In genomic region chr10:30047430-30047829, GRCh38 we compare ENCODE assay signal across 37 cellular contexts. TPM values are rescaled to one million over a fixed set of nuclear protein-coding genes. Genes with fewer than 3 reads are reported as not detected.
A peak's percentile ranks its signal among the peaks of the same experiment; 100 is the strongest.
DNase-seq lines count a peak whose midpoint lies in the region; ATAC-seq and TF ChIP-seq lines count a peak whose summit lies in the region.
"Had no signal": no experiment of that assay in that cellular context is flagged by ENCODE, and none has a peak within 500 bp of the region (broad histone marks: within the 10 kb centered on the region; RNA-seq: fewer than 3 reads in every experiment).

No MANE protein-coding gene starts in this region.

- H3K79me2 ChIP-seq in Loucy (ENCODE audit: insufficient read depth, low read length) = 0 out of 2 replicates have a peak, but pooled peaks cover 10% of the 10 kb centered on the region

- no peak overlapping the region for H3K4me3 Mint-ChIP-seq in natural killer cell treated with Interleukin-12 subunit alpha and Interleukin-12 subunit beta and Interleukin-15 and Interleukin-18, amount 100 ng/mL, for 72 hours

- H3K27me3 ChIP-seq in left ventricle myocardium inferior (ENCODE audit: low read depth) = peaks cover 54% of the 10 kb centered on the region
- no peaks in the 10 kb centered on the region for H3K27me3 ChIP-seq in Loucy (ENCODE audit: insufficient read depth, low read length, poor library complexity, severe bottlenecking)
- no peaks in the 10 kb centered on the region for H3K27me3 ChIP-seq in uterus
- H3K27me3 ChIP-seq: brain microvascular endothelial cell, right lobe of liver, stomach, thyroid gland had no signal

- H3K9me3 ChIP-seq in left ventricle myocardium inferior (replicated peaks) = no peaks in the 10 kb centered on the region
- no peaks in the 10 kb centered on the region for H3K9me3 ChIP-seq in Loucy (ENCODE audit: insufficient read depth, low read depth, low read length)
- no peaks in the 10 kb centered on the region for H3K9me3 ChIP-seq in uterus
- H3K9me3 ChIP-seq: A549, lower lobe of right lung, prostate gland, right lobe of liver, spleen, stomach, thyroid gland had no signal

- H3K27ac ChIP-seq in left ventricle myocardium inferior (replicated peaks) (peak overlapping the region; percentile 86), uterus (peak overlapping the region in 1 of 2 donors; percentile 39)
- H3K27ac ChIP-seq: A549, brain microvascular endothelial cell, HL-60, KMS-11, lower lobe of right lung, PC-9, prostate gland, right lobe of liver, spleen had no signal

- H4K20me1 ChIP-seq in Loucy (ENCODE audit: insufficient read depth, low read length, poor library complexity, severe bottlenecking) = no peaks in the 10 kb centered on the region

- H3K9ac ChIP-seq in Loucy (ENCODE audit: low read depth, low read length, poor library complexity, severe bottlenecking) = peak overlapping the region; percentile 53
- H3K9ac ChIP-seq: KMS-11 had no signal

- peaks cover 18 to 19% of the 10 kb centered on the region in 2 donors for H3K4me1 Mint-ChIP-seq in natural killer cell treated with Interleukin-12 subunit alpha and Interleukin-12 subunit beta and Interleukin-15 and Interleukin-18, amount 100 ng/mL, for 72 hours (ENCODE audit: low read depth in 2 of 2)

- no peaks in the 10 kb centered on the region for H3K36me3 Mint-ChIP-seq in natural killer cell treated with Interleukin-12 subunit alpha and Interleukin-12 subunit beta and Interleukin-15 and Interleukin-18, amount 100 ng/mL, for 72 hours

- H3K4me3 ChIP-seq in left ventricle myocardium inferior (no peak overlapping the region), Loucy (ENCODE audit: low read length, poor library complexity, severe bottlenecking) (peak overlapping the region; percentile 44), uterus (no peak overlapping the region)
- H3K4me3 ChIP-seq: A549, GM12878, lower lobe of right lung, PC-9, prostate gland, right lobe of liver, spleen, stomach, thyroid gland had no signal

- TF ChIP-seq CTCF in left ventricle myocardium inferior (IDR thresholded peaks at IDR 0.05; ENCODE audit: borderline replicate concordance) (no peak), Loucy (conservative IDR thresholded peaks at IDR 0.05; ENCODE audit: low read length) (no peak), uterus (IDR thresholded peaks at IDR 0.05) (no peak)

- H2AFZ ChIP-seq in Loucy (ENCODE audit: low read length) = no peak overlapping the region
- H2AFZ ChIP-seq: PC-9 had no signal

- H3K4me1 ChIP-seq in left ventricle myocardium inferior = peaks cover 85% of the 10 kb centered on the region
- H3K4me1 ChIP-seq in Loucy (ENCODE audit: insufficient read depth, low read length, poor library complexity, severe bottlenecking) = peaks cover 62% of the 10 kb centered on the region
- peaks cover 0 to 4% of the 10 kb centered on the region in 2 donors for H3K4me1 ChIP-seq in uterus
- H3K4me1 ChIP-seq: prostate gland, right lobe of liver had no signal

- DNase-seq in left ventricle myocardium inferior (no peak), Right ventricle myocardium superior (no peak), uterus (no peak), SHP77 treated with DMSO at 0.1 percent for 48 hours (lab: John Stamatoyannopoulos, UW) (no peak)
- peak; percentile 44 for DNase-seq in natural killer cell treated with Interleukin-12 subunit alpha and Interleukin-12 subunit beta and Interleukin-15 and Interleukin-18, amount 100 ng/mL, for 72 hours (ENCODE audit: low spot score)
- no peak for DNase-seq in activated CD8-positive, alpha-beta memory T cell treated with anti-CD3 and anti-CD28 coated beads for 24 hours
- DNase-seq: activated CD4-positive, alpha-beta T cell treated with anti-CD3 and anti-CD28 coated beads for 1 hour; activated naive CD4-positive, alpha-beta T cell treated with anti-CD3 and anti-CD28 coated beads, Interleukin-2, amount 50 U/mL, for 16 hours; amygdala; brain microvascular endothelial cell; CD4-positive, alpha-beta T cell; cerebellar nuclear complex; DMS 273 treated with DMSO at 0.1 percent for 48 hours; EL; HCEC 1CT; lower lobe of right lung; MM.1S; NCI-H1417; NCI-H2029; NCI-H524; nucleus accumbens; PC-9; right lobe of liver; SHP77; spleen; stimulated activated CD4-positive, alpha-beta T cell treated with anti-CD3 and anti-CD28 coated beads, Interleukin-2, amount 100 ng/mL, for 24 hours; stomach; thyroid gland had no signal

- H3K27ac Mint-ChIP-seq in natural killer cell treated with Interleukin-12 subunit alpha and Interleukin-12 subunit beta and Interleukin-15 and Interleukin-18, amount 100 ng/mL, for 72 hours = no peak overlapping the region
- H3K27ac Mint-ChIP-seq: activated T-helper 17 cell treated with anti-CD3 and anti-CD28 coated beads, Interleukin-2, amount 50 U/mL, for 72 hours; CD4-positive, alpha-beta T cell; naive thymus-derived CD8-positive, alpha-beta T cell had no signal

- no peak for TF ChIP-seq POLR2A in uterus (IDR thresholded peaks at IDR 0.05)

- no peaks in the 10 kb centered on the region for H3K9me3 Mint-ChIP-seq in natural killer cell treated with Interleukin-12 subunit alpha and Interleukin-12 subunit beta and Interleukin-15 and Interleukin-18, amount 100 ng/mL, for 72 hours
- H3K9me3 Mint-ChIP-seq: activated T-helper 17 cell treated with anti-CD3 and anti-CD28 coated beads, Interleukin-2, amount 50 U/mL, for 72 hours; CD4-positive, alpha-beta T cell had no signal

- ATAC-seq in Right ventricle myocardium superior (ENCODE audit: poor library complexity) = no peak
- ATAC-seq in GM21723 (IDR thresholded peaks at IDR 0.05; ENCODE audit: unreplicated experiment) = peak; percentile 77
- no peak for ATAC-seq in natural killer cell treated with Interleukin-12 subunit alpha and Interleukin-12 subunit beta and Interleukin-15 and Interleukin-18, amount 100 ng/mL, for 72 hours
- ATAC-seq: A549, GM12878, lower lobe of right lung, right lobe of liver had no signal

- peak overlapping the region; percentile 46 for H3K4me2 ChIP-seq in Loucy (ENCODE audit: low read depth, low read length, poor library complexity, severe bottlenecking)
- H3K4me2 ChIP-seq: A549, KMS-11, PC-9 had no signal

- no peaks in the 10 kb centered on the region for H3F3A ChIP-seq in Loucy (ENCODE audit: low read depth)

- intact Hi-C loops in left ventricle myocardium inferior (cut with micrococcal nuclease) (no loop called here), Right ventricle myocardium superior (cut with DNase I) (no loop called here), uterus (cut with DNase I; ENCODE audit: low total_unique reads) (no loop called here)

- H3K9me2 ChIP-seq in Loucy (replicated peaks; ENCODE audit: low read depth, low read length) = no peaks in the 10 kb centered on the region

- peaks cover 55 to 79% of the 10 kb centered on the region in 2 donors for H3K27me3 Mint-ChIP-seq in natural killer cell treated with Interleukin-12 subunit alpha and Interleukin-12 subunit beta and Interleukin-15 and Interleukin-18, amount 100 ng/mL, for 72 hours

- H3K36me3 ChIP-seq in left ventricle myocardium inferior (peaks cover 26% of the 10 kb centered on the region), Loucy (ENCODE audit: insufficient read depth, low read length) (no peaks in the 10 kb centered on the region), uterus (no peaks in the 10 kb centered on the region)
- H3K36me3 ChIP-seq: brain microvascular endothelial cell, prostate gland, right lobe of liver, spleen had no signal

RNA-seq across cellular contexts. Expression of gene JCAD, which starts 12.0 kb away (rescaled TPM):
- total RNA-seq in left ventricle myocardium inferior = 23.5 TPM
- total RNA-seq in Right ventricle myocardium superior = 25.5 TPM
- under 1 TPM; 0.08 to 0.69 TPM for total RNA-seq in natural killer cell treated with Interleukin-12 subunit alpha and Interleukin-12 subunit beta and Interleukin-15 and Interleukin-18, amount 100 ng/mL, for 72 hours
- 10 to 100 TPM; 25.6 to 99.1 (median 49.9) TPM for total RNA-seq in uterus
- total RNA-seq: CD4-positive, alpha-beta T cell; naive thymus-derived CD8-positive, alpha-beta T cell had no signal

Comparison
In these comparisons a context has a peak if more than half of its experiments do, and no peak if none do; other contexts are left out.
1. RNA of gene JCAD, which starts 12.0 kb away (total RNA-seq): 25.6 to 99.1 TPM in uterus, 25.5 TPM in Right ventricle myocardium superior (single experiment) and 23.5 TPM in left ventricle myocardium inferior (single experiment); 0.08 to 0.69 TPM in natural killer cell treated with Interleukin-12 subunit alpha and Interleukin-12 subunit beta and Interleukin-15 and Interleukin-18, amount 100 ng/mL, for 72 hours; every median in the first group is over 10 times any median in the second.